ENCODE assay signal across 27 cellular contexts in the genomic region with DNA sequence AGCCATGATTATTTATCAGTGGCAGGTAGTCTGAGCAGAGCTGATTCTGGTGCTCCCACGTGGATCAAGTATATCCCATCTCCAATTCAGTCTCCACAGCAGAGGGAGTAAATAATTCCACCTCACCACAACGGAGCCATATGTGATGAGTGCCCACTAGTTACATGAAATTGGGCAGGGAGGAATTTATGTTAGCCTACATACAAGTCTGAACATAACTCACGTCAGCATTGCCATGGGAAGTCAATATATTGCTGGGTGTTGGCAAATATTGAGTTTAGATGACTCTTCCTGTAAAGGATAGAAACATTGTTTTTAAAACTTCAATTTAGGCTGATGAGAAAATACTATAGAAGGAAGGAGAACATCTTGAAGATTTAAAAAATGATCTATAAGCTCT.
"Had no signal": no experiment of that assay in that cellular context is flagged by ENCODE, and none has a peak within 500 bp of the region (broad histone marks: within the 10 kb centered on the region; RNA-seq: fewer than 3 reads in every experiment).

No MANE protein-coding gene starts in this region.

- H3K4me3 Mint-ChIP-seq: activated CD8-positive, alpha-beta T cell treated with anti-CD3 and anti-CD28 coated beads for 36 hours; activated naive CD8-positive, alpha-beta T cell; activated T-cell treated with anti-CD3 and anti-CD28 coated beads, Interleukin-2, amount 50 U/mL, for 4 hours; activated T-helper 17 cell treated with anti-CD3 and anti-CD28 coated beads, Interleukin-2, amount 50 U/mL, for 72 hours; effector memory CD8-positive, alpha-beta T cell had no signal

- H3K4me3 ChIP-seq: gastrocnemius medialis had no signal

- H3K27me3 ChIP-seq: brain microvascular endothelial cell, gastrocnemius medialis had no signal

- H3K9me3 ChIP-seq: gastrocnemius medialis had no signal

- H3K27me3 Mint-ChIP-seq: activated CD8-positive, alpha-beta T cell treated with anti-CD3 and anti-CD28 coated beads for 36 hours; activated naive CD8-positive, alpha-beta T cell; activated T-helper 17 cell treated with anti-CD3 and anti-CD28 coated beads, Interleukin-2, amount 50 U/mL, for 72 hours; effector memory CD8-positive, alpha-beta T cell had no signal

- ATAC-seq: activated CD8-positive, alpha-beta T cell treated with anti-CD3 and anti-CD28 coated beads for 36 hours; activated T-cell treated with anti-CD3 and anti-CD28 coated beads, Interleukin-2, amount 50 U/mL, for 4 hours; activated T-helper 17 cell treated with anti-CD3 and anti-CD28 coated beads, Interleukin-2, amount 50 U/mL, for 72 hours; effector memory CD8-positive, alpha-beta T cell; esophagus mucosa; gastrocnemius medialis had no signal

- H3K27ac Mint-ChIP-seq: activated CD8-positive, alpha-beta T cell treated with anti-CD3 and anti-CD28 coated beads for 36 hours; activated naive CD8-positive, alpha-beta T cell; activated T-helper 17 cell treated with anti-CD3 and anti-CD28 coated beads, Interleukin-2, amount 50 U/mL, for 72 hours; effector memory CD8-positive, alpha-beta T cell had no signal

- DNase-seq: activated CD4-positive, alpha-beta T cell treated with anti-CD3 and anti-CD28 coated beads for 48 hours; activated CD4-positive, alpha-beta T cell treated with anti-CD3 and anti-CD28 coated beads, Interleukin-2, amount 50 U/mL, for 1 hour; activated CD4-positive, alpha-beta T cell treated with anti-CD3 and anti-CD28 coated beads, Interleukin-2, amount 50 U/mL, for 48 hours; activated CD4-positive, CD25-positive, alpha-beta regulatory T cell; activated CD4-positive, CD25-positive, alpha-beta regulatory T cell treated with anti-CD3 and anti-CD28 coated beads, Interleukin-2, amount 50 U/mL, for 72 hours; activated CD8-positive, alpha-beta memory T cell treated with anti-CD3 and anti-CD28 coated beads for 24 hours; activated CD8-positive, alpha-beta T cell treated with anti-CD3 and anti-CD28 coated beads for 36 hours; activated effector memory CD4-positive, alpha-beta T cell treated with Interleukin-2 at 50 U/mL for 16 hours; activated gamma-delta T cell treated with Interleukin-2 at 50 U/mL for 16 hours; activated naive CD4-positive, alpha-beta T cell treated with anti-CD3 and anti-CD28 coated beads, Interleukin-2, amount 50 U/mL, for 16 hours; activated naive CD4-positive, alpha-beta T cell treated with Interleukin-2 at 50 U/mL for 16 hours; activated T-cell treated with anti-CD3 and anti-CD28 coated beads, Interleukin-2, amount 50 U/mL, for 4 hours; amniotic stem cell; anterior cingulate cortex; brain microvascular endothelial cell; caudate nucleus; cortex of kidney; dermis blood vessel endothelial cell; effector CD4-positive, alpha-beta T cell; effector memory CD8-positive, alpha-beta T cell; foreskin fibroblast; gastrocnemius medialis; glutamatergic neuron; T-helper 2 cell had no signal

- H3K9me3 Mint-ChIP-seq: activated CD8-positive, alpha-beta T cell treated with anti-CD3 and anti-CD28 coated beads for 36 hours; activated T-cell treated with anti-CD3 and anti-CD28 coated beads, Interleukin-2, amount 50 U/mL, for 4 hours; activated T-helper 17 cell treated with anti-CD3 and anti-CD28 coated beads, Interleukin-2, amount 50 U/mL, for 72 hours; effector memory CD8-positive, alpha-beta T cell had no signal

- H3K27ac ChIP-seq: brain microvascular endothelial cell, gastrocnemius medialis had no signal

- H3K36me3 ChIP-seq: brain microvascular endothelial cell, gastrocnemius medialis had no signal

- H3K4me1 Mint-ChIP-seq: activated T-helper 17 cell treated with anti-CD3 and anti-CD28 coated beads, Interleukin-2, amount 50 U/mL, for 72 hours had no signal

- H3K4me1 ChIP-seq: gastrocnemius medialis had no signal
